In genomic region chr15:56677271-56677670, GRCh38 we compare ENCODE assay signal across 33 cellular contexts.
"Had no signal": no experiment of that assay in that cellular context is flagged by ENCODE, and none has a peak within 500 bp of the region (broad histone marks: within the 10 kb centered on the region; RNA-seq: fewer than 3 reads in every experiment).

No MANE protein-coding gene starts in this region.

- H3K27ac Mint-ChIP-seq: activated B cell treated with CpG ODN at 0.5 μM for 24 hours; activated CD8-positive, alpha-beta T cell treated with anti-CD3 and anti-CD28 coated beads for 36 hours; activated naive CD4-positive, alpha-beta T cell treated with anti-CD3 and anti-CD28 coated beads for 36 hours; activated naive CD4-positive, alpha-beta T cell treated with anti-CD3 and anti-CD28 coated beads, Interleukin-2, amount 50 U/mL, for 72 hours; activated naive CD8-positive, alpha-beta T cell treated with anti-CD3 and anti-CD28 coated beads, Interleukin-2, amount 10 ng/mL, durations not matched to agents 7 days and 5 days; activated T-helper 17 cell treated with anti-CD3 and anti-CD28 coated beads, Interleukin-2, amount 50 U/mL, for 72 hours; brain; T-helper 17 cell; T-helper 2 cell treated with Interferon-gamma antibody and Interleukin-4, amounts not matched to agents 5 μg/mL and 100 μg/mL, for 36 hours had no signal

- ATAC-seq: activated CD4-positive, CD25-positive, alpha-beta regulatory T cell treated with anti-CD3 and anti-CD28 coated beads, Interleukin-2, amount 50 U/mL, for 24 hours; activated CD8-positive, alpha-beta T cell treated with anti-CD3 and anti-CD28 coated beads for 36 hours; activated naive CD4-positive, alpha-beta T cell treated with anti-CD3 and anti-CD28 coated beads, Interleukin-2, amount 50 U/mL, for 72 hours; activated T-cell treated with anti-CD3 and anti-CD28 coated beads, Interleukin-2, amount 50 U/mL, for 4 hours; activated T-helper 17 cell treated with anti-CD3 and anti-CD28 coated beads, Interleukin-2, amount 50 U/mL, for 72 hours; gastroesophageal sphincter; heart right ventricle; T-helper 17 cell had no signal

- DNase-seq: activated B cell treated with CpG ODN at 0.5 μM for 24 hours; activated CD4-positive, alpha-beta T cell treated with anti-CD3 and anti-CD28 coated beads for 48 hours; activated CD4-positive, alpha-beta T cell treated with anti-CD3 and anti-CD28 coated beads, Interleukin-2, amount 50 U/mL, for 1 hour; activated CD4-positive, alpha-beta T cell treated with anti-CD3 and anti-CD28 coated beads, Interleukin-2, amount 50 U/mL, for 48 hours; activated CD8-positive, alpha-beta memory T cell treated with anti-CD3 and anti-CD28 coated beads for 24 hours; activated CD8-positive, alpha-beta T cell treated with anti-CD3 and anti-CD28 coated beads for 36 hours; activated effector memory CD4-positive, alpha-beta T cell treated with Interleukin-2 at 50 U/mL for 16 hours; activated gamma-delta T cell treated with Interleukin-2 at 50 U/mL for 16 hours; activated naive CD4-positive, alpha-beta T cell treated with anti-CD3 and anti-CD28 coated beads for 36 hours; activated naive CD8-positive, alpha-beta T cell treated with anti-CD3 and anti-CD28 coated beads, Interleukin-2, amount 10 ng/mL, durations not matched to agents 7 days and 5 days; activated T-cell treated with anti-CD3 and anti-CD28 coated beads, Interleukin-2, amount 50 U/mL, for 4 hours; central memory CD4-positive, alpha-beta T cell; cerebellar nuclear complex; colonic mucosa; effector CD8-positive, alpha-beta T cell; esophagus squamous epithelium; foreskin melanocyte; heart right ventricle; T-helper 17 cell; T1000; WERI-Rb-1 had no signal

- H3K4me1 ChIP-seq: ascending aorta, breast epithelium, colonic mucosa, esophagus squamous epithelium had no signal

- H3K4me3 Mint-ChIP-seq: activated B cell treated with CpG ODN at 0.5 μM for 24 hours; activated CD8-positive, alpha-beta T cell treated with anti-CD3 and anti-CD28 coated beads for 36 hours; activated naive CD4-positive, alpha-beta T cell treated with anti-CD3 and anti-CD28 coated beads for 36 hours; activated naive CD8-positive, alpha-beta T cell treated with anti-CD3 and anti-CD28 coated beads, Interleukin-2, amount 10 ng/mL, durations not matched to agents 7 days and 5 days; activated T-cell treated with anti-CD3 and anti-CD28 coated beads, Interleukin-2, amount 50 U/mL, for 4 hours; activated T-helper 17 cell treated with anti-CD3 and anti-CD28 coated beads, Interleukin-2, amount 50 U/mL, for 72 hours; brain; T-helper 17 cell; T-helper 2 cell treated with Interferon-gamma antibody and Interleukin-4, amounts not matched to agents 5 μg/mL and 100 μg/mL, for 36 hours had no signal

- H3K4me3 ChIP-seq: ascending aorta, breast epithelium, cardiac muscle cell, colonic mucosa, esophagus squamous epithelium, gastroesophageal sphincter, heart right ventricle had no signal

- H3K4me1 Mint-ChIP-seq: activated B cell treated with CpG ODN at 0.5 μM for 24 hours; activated T-helper 17 cell treated with anti-CD3 and anti-CD28 coated beads, Interleukin-2, amount 50 U/mL, for 72 hours had no signal

- H3K36me3 ChIP-seq: cardiac muscle cell, colonic mucosa, WERI-Rb-1 had no signal

- H3K36me3 Mint-ChIP-seq: brain had no signal

- H3K27me3 ChIP-seq: ascending aorta, breast epithelium, cardiac muscle cell, colonic mucosa, esophagus squamous epithelium, gastroesophageal sphincter, heart right ventricle had no signal

- H3K9me3 Mint-ChIP-seq: activated B cell treated with CpG ODN at 0.5 μM for 24 hours; activated CD8-positive, alpha-beta T cell treated with anti-CD3 and anti-CD28 coated beads for 36 hours; activated naive CD4-positive, alpha-beta T cell treated with anti-CD3 and anti-CD28 coated beads for 36 hours; activated naive CD4-positive, alpha-beta T cell treated with anti-CD3 and anti-CD28 coated beads, Interleukin-2, amount 50 U/mL, for 72 hours; activated naive CD8-positive, alpha-beta T cell treated with anti-CD3 and anti-CD28 coated beads, Interleukin-2, amount 10 ng/mL, durations not matched to agents 7 days and 5 days; activated T-cell treated with anti-CD3 and anti-CD28 coated beads, Interleukin-2, amount 50 U/mL, for 4 hours; activated T-helper 17 cell treated with anti-CD3 and anti-CD28 coated beads, Interleukin-2, amount 50 U/mL, for 72 hours; brain; T-helper 2 cell treated with Interferon-gamma antibody and Interleukin-4, amounts not matched to agents 5 μg/mL and 100 μg/mL, for 36 hours had no signal

- H3K27ac ChIP-seq: ascending aorta, breast epithelium, cardiac muscle cell, colonic mucosa, epithelial cell of prostate, esophagus squamous epithelium, gastroesophageal sphincter, heart right ventricle, WERI-Rb-1 had no signal

- H3K27me3 Mint-ChIP-seq: activated B cell treated with CpG ODN at 0.5 μM for 24 hours; activated CD8-positive, alpha-beta T cell treated with anti-CD3 and anti-CD28 coated beads for 36 hours; activated naive CD8-positive, alpha-beta T cell treated with anti-CD3 and anti-CD28 coated beads, Interleukin-2, amount 10 ng/mL, durations not matched to agents 7 days and 5 days; activated T-helper 17 cell treated with anti-CD3 and anti-CD28 coated beads, Interleukin-2, amount 50 U/mL, for 72 hours; T-helper 17 cell had no signal

- H3K9me3 ChIP-seq: ascending aorta, breast epithelium, colonic mucosa, esophagus squamous epithelium, gastroesophageal sphincter, heart right ventricle had no signal

- FAIRE-seq: endometrium, endothelial cell of umbilical vein had no signal
